Comparison of ENCODE assay signal across 1 cellular context in the genomic region with DNA sequence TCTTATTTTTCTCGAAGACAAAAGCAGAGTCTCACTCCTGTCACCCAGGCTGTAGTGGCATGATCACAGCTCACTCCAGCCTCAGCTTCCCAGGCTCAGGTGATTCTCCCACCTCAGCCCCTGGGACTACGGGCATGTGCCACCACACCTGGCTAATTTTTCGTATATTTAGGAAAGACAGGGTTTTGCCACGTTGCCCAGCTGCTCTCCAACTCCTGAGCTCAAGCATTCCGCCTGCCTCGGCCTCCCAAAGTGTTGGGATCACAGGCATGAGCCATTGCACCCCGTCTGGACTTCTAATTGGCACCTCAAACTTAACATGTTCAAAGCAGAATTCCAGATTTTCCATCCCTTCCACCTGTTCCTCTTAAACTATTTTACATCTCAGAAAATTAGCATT.
TF ChIP-seq lines count a peak whose summit lies in the region.

No MANE protein-coding gene starts in this region.

TF ChIP-seq in K562, 482 proteins besides CTCF, POLR2A, EP300 and RAD21:
- TF ChIP-seq HNRNPL (IDR thresholded peaks at IDR 0.05; ENCODE audit: low read depth, low read length) (no peak), ARID1B (IDR thresholded peaks at IDR 0.05) (no peak), ETV5 (CRISPR knock-in tag; IDR thresholded peaks at IDR 0.05; ENCODE audit: low read depth) (no peak), ZNF766 (CRISPR knock-in tag; conservative IDR thresholded peaks at IDR 0.05) (no peak), GATA2 (CRISPR knock-in tag; IDR thresholded peaks at IDR 0.05) (no peak), XRCC4 (IDR thresholded peaks at IDR 0.05; ENCODE audit: extremely low read depth, insufficient read depth, insufficient read length) (no peak), CEBPB (tag; IDR thresholded peaks at IDR 0.05) (no peak), STAG1 (CRISPR knock-in tag; IDR thresholded peaks at IDR 0.05; ENCODE audit: borderline replicate concordance) (no peak), U2AF1 (optimal IDR thresholded peaks at IDR 0.05; ENCODE audit: low read depth, low read length) (no peak), RBM15 (IDR thresholded peaks at IDR 0.05; ENCODE audit: insufficient read depth, low read length) (no peak), HSF4 (CRISPR knock-in tag; IDR thresholded peaks at IDR 0.05; ENCODE audit: borderline replicate concordance) (no peak), CBX3 (IDR thresholded peaks at IDR 0.05; ENCODE audit: borderline replicate concordance in 1 of 2, low read length in 2 of 2) (no peak), BMI1 (IDR thresholded peaks at IDR 0.05; ENCODE audit: low read length) (no peak), ZNF384 (IDR thresholded peaks at IDR 0.05; ENCODE audit: low read depth, low read length) (no peak), PHTF2 (CRISPR knock-in tag; IDR thresholded peaks at IDR 0.05) (no peak), SMARCC2 (IDR thresholded peaks at IDR 0.05; ENCODE audit: low read depth) (no peak), POLR2H (tag; IDR thresholded peaks at IDR 0.05; ENCODE audit: low read depth) (no peak)
- TF ChIP-seq, protein P1, sequence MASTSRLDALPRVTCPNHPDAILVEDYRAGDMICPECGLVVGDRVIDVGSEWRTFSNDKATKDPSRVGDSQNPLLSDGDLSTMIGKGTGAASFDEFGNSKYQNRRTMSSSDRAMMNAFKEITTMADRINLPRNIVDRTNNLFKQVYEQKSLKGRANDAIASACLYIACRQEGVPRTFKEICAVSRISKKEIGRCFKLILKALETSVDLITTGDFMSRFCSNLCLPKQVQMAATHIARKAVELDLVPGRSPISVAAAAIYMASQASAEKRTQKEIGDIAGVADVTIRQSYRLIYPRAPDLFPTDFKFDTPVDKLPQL (IDR thresholded peaks at IDR 0.05; ENCODE audit: extremely low read depth, insufficient read length), result no peak
- TF ChIP-seq, protein P2, sequence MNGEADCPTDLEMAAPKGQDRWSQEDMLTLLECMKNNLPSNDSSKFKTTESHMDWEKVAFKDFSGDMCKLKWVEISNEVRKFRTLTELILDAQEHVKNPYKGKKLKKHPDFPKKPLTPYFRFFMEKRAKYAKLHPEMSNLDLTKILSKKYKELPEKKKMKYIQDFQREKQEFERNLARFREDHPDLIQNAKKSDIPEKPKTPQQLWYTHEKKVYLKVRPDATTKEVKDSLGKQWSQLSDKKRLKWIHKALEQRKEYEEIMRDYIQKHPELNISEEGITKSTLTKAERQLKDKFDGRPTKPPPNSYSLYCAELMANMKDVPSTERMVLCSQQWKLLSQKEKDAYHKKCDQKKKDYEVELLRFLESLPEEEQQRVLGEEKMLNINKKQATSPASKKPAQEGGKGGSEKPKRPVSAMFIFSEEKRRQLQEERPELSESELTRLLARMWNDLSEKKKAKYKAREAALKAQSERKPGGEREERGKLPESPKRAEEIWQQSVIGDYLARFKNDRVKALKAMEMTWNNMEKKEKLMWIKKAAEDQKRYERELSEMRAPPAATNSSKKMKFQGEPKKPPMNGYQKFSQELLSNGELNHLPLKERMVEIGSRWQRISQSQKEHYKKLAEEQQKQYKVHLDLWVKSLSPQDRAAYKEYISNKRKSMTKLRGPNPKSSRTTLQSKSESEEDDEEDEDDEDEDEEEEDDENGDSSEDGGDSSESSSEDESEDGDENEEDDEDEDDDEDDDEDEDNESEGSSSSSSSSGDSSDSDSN (IDR thresholded peaks at IDR 0.05; ENCODE audit: borderline replicate concordance in 1 of 2, low read depth in 2 of 2, low read length in 2 of 2), result no peak
- TF ChIP-seq, protein P3, sequence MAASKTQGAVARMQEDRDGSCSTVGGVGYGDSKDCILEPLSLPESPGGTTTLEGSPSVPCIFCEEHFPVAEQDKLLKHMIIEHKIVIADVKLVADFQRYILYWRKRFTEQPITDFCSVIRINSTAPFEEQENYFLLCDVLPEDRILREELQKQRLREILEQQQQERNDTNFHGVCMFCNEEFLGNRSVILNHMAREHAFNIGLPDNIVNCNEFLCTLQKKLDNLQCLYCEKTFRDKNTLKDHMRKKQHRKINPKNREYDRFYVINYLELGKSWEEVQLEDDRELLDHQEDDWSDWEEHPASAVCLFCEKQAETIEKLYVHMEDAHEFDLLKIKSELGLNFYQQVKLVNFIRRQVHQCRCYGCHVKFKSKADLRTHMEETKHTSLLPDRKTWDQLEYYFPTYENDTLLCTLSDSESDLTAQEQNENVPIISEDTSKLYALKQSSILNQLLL (CRISPR knock-in tag; IDR thresholded peaks at IDR 0.05; ENCODE audit: borderline replicate concordance), result no peak
